29 cellular contexts compared by ENCODE assay signal in the genomic region with DNA sequence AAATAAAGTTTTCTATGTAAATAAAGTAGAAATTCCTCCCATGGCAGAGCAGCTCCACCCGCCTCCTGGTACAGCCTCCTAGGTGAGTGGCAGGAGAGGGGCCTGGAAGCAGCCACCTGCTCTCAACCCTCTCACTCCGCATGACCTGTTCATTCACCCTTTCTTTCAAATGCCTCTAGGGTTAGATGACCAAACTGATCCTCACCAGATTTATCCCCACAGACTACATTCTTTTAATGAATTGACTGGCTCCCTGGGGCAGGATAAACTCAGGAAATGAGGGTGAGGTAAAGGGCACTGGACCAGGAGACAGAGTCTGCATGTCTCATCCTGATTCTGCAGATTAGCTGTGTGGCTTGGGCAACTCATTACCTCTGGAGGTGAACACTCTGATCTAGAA.
DNase-seq lines count a peak whose midpoint lies in the region; ATAC-seq and TF ChIP-seq lines count a peak whose summit lies in the region.
"Had no signal": no experiment of that assay in that cellular context is flagged by ENCODE, and none has a peak within 500 bp of the region (broad histone marks: within the 10 kb centered on the region; RNA-seq: fewer than 3 reads in every experiment).

No MANE protein-coding gene starts in this region.

- H3K9me3 Mint-ChIP-seq in stimulated activated naive B cell treated with anti-CD40 and anti-IgM and Interleukin-4, amounts not matched to agents 10 μg/mL and 1 μg/mL and 100 μg/mL, for 72 hours: peaks cover 0 to 6% of the 10 kb centered on the region in 2 donors
- H3K9me3 Mint-ChIP-seq: activated naive CD4-positive, alpha-beta T cell treated with anti-CD3 and anti-CD28 coated beads for 36 hours; neural crest cell; stimulated activated effector memory CD8-positive, alpha-beta T cell treated with anti-CD3 and anti-CD28 coated beads, Interleukin-12 subunit alpha, Interleukin-12 subunit beta, amount 100 ng/mL, for 72 hours had no signal

- no peaks in the 10 kb centered on the region for H3K36me3 ChIP-seq in WERI-Rb-1
- H3K36me3 ChIP-seq: adrenal gland, heart left ventricle had no signal

- H3K27ac ChIP-seq in WERI-Rb-1: no peak overlapping the region
- H3K27ac ChIP-seq: adrenal gland, body of pancreas, C4-2B, heart left ventricle had no signal

- TF ChIP-seq CTCF in WERI-Rb-1 (IDR thresholded peaks at IDR 0.05; ENCODE audit: low read depth, low read length): no peak

- ATAC-seq in stimulated activated naive B cell treated with anti-CD40 and anti-IgM and Interleukin-4, amounts not matched to agents 10 μg/mL and 1 μg/mL and 100 μg/mL, for 72 hours (replicated peaks): no peak
- no peak for ATAC-seq in HG02981 (IDR thresholded peaks at IDR 0.05; ENCODE audit: unreplicated experiment)
- ATAC-seq: activated CD4-positive, CD25-positive, alpha-beta regulatory T cell treated with anti-CD3 and anti-CD28 coated beads, Interleukin-2, amount 50 U/mL, for 24 hours; body of pancreas; heart left ventricle; right cardiac atrium; stimulated activated effector memory CD8-positive, alpha-beta T cell treated with anti-CD3 and anti-CD28 coated beads, Interleukin-12 subunit alpha, Interleukin-12 subunit beta, amount 100 ng/mL, for 72 hours had no signal

- peaks cover 3% of the 10 kb centered on the region for H3K9me3 ChIP-seq in WERI-Rb-1 (ENCODE audit: severe bottlenecking)
- H3K9me3 ChIP-seq: adrenal gland, body of pancreas had no signal

- no peaks in the 10 kb centered on the region for H3K36me3 Mint-ChIP-seq in stimulated activated naive B cell treated with anti-CD40 and anti-IgM and Interleukin-4, amounts not matched to agents 10 μg/mL and 1 μg/mL and 100 μg/mL, for 72 hours
- H3K36me3 Mint-ChIP-seq: stimulated activated effector memory CD8-positive, alpha-beta T cell treated with anti-CD3 and anti-CD28 coated beads, Interleukin-12 subunit alpha, Interleukin-12 subunit beta, amount 100 ng/mL, for 72 hours had no signal

- peaks cover 8 to 18% of the 10 kb centered on the region in 2 donors for H3K27me3 Mint-ChIP-seq in stimulated activated naive B cell treated with anti-CD40 and anti-IgM and Interleukin-4, amounts not matched to agents 10 μg/mL and 1 μg/mL and 100 μg/mL, for 72 hours

- no peaks in the 10 kb centered on the region for H3K27me3 ChIP-seq in WERI-Rb-1 (ENCODE audit: insufficient read depth, low read depth, severe bottlenecking)
- H3K27me3 ChIP-seq: adrenal gland, body of pancreas had no signal

- H3K4me3 ChIP-seq in WERI-Rb-1 (ENCODE audit: low read depth, low read length): no peak overlapping the region
- H3K4me3 ChIP-seq: adrenal gland, body of pancreas, heart left ventricle had no signal

- peak; percentile 75 for DNase-seq in ELF-1 (ENCODE audit: low read depth, low spot score)
- DNase-seq in NCI-H226: peak; percentile 26
- DNase-seq in WERI-Rb-1: peak; percentile 43
- DNase-seq in left kidney (ENCODE audit: low read depth, low spot score): peak; percentile 15
- no peak for DNase-seq in dedifferentiated amniotic fluid mesenchymal stem cell (ENCODE audit: extremely low spot score)
- DNase-seq in NCI-H1694 (lab: John Stamatoyannopoulos, UW): no peak
- DNase-seq in stimulated activated naive B cell treated with anti-CD40 and anti-IgM and Interleukin-4, amounts not matched to agents 10 μg/mL and 1 μg/mL and 100 μg/mL, for 72 hours: no peak
- DNase-seq: activated CD4-positive, alpha-beta T cell treated with anti-CD3 and anti-CD28 coated beads, Interleukin-2, amount 50 U/mL, for 48 hours; activated naive CD4-positive, alpha-beta T cell treated with anti-CD3 and anti-CD28 coated beads for 36 hours; adrenal gland; body of pancreas; Calu3; DND-41; effector CD4-positive, alpha-beta T cell; erythroblast; H7; heart left ventricle; KBM-7; NCI-H1417 treated with DMSO at 0.1 percent for 48 hours; NCI-H2081 treated with DMSO at 0.1 percent for 48 hours; NCI-H774; right cardiac atrium; SHP77; stimulated activated CD4-positive, alpha-beta T cell treated with anti-CD3 and anti-CD28 coated beads, Interleukin-4, amount 100 ng/mL, for 24 hours had no signal

- H3K27ac Mint-ChIP-seq in stimulated activated naive B cell treated with anti-CD40 and anti-IgM and Interleukin-4, amounts not matched to agents 10 μg/mL and 1 μg/mL and 100 μg/mL, for 72 hours: no peak overlapping the region
- H3K27ac Mint-ChIP-seq: activated naive CD4-positive, alpha-beta T cell treated with anti-CD3 and anti-CD28 coated beads for 36 hours; stimulated activated effector memory CD8-positive, alpha-beta T cell treated with anti-CD3 and anti-CD28 coated beads, Interleukin-12 subunit alpha, Interleukin-12 subunit beta, amount 100 ng/mL, for 72 hours had no signal

- no peak overlapping the region for H3K4me3 Mint-ChIP-seq in stimulated activated naive B cell treated with anti-CD40 and anti-IgM and Interleukin-4, amounts not matched to agents 10 μg/mL and 1 μg/mL and 100 μg/mL, for 72 hours
- H3K4me3 Mint-ChIP-seq: activated naive CD4-positive, alpha-beta T cell treated with anti-CD3 and anti-CD28 coated beads for 36 hours; neural crest cell; stimulated activated effector memory CD8-positive, alpha-beta T cell treated with anti-CD3 and anti-CD28 coated beads, Interleukin-12 subunit alpha, Interleukin-12 subunit beta, amount 100 ng/mL, for 72 hours had no signal

- H3K4me1 Mint-ChIP-seq in stimulated activated naive B cell treated with anti-CD40 and anti-IgM and Interleukin-4, amounts not matched to agents 10 μg/mL and 1 μg/mL and 100 μg/mL, for 72 hours: no peaks in the 10 kb centered on the region
- H3K4me1 Mint-ChIP-seq: neural crest cell; stimulated activated effector memory CD8-positive, alpha-beta T cell treated with anti-CD3 and anti-CD28 coated beads, Interleukin-12 subunit alpha, Interleukin-12 subunit beta, amount 100 ng/mL, for 72 hours had no signal

Comparison
In these comparisons a context has a peak if more than half of its experiments do, and no peak if none do; other contexts are left out.
1. DNase-seq: peak in ELF-1 (single experiment), NCI-H226 (single experiment), WERI-Rb-1 (single experiment) and left kidney (single experiment); none in dedifferentiated amniotic fluid mesenchymal stem cell (single experiment), NCI-H1694 (single experiment) and stimulated activated naive B cell treated with anti-CD40 and anti-IgM and Interleukin-4, amounts not matched to agents 10 μg/mL and 1 μg/mL and 100 μg/mL, for 72 hours (single experiment).